In the genomic region with DNA sequence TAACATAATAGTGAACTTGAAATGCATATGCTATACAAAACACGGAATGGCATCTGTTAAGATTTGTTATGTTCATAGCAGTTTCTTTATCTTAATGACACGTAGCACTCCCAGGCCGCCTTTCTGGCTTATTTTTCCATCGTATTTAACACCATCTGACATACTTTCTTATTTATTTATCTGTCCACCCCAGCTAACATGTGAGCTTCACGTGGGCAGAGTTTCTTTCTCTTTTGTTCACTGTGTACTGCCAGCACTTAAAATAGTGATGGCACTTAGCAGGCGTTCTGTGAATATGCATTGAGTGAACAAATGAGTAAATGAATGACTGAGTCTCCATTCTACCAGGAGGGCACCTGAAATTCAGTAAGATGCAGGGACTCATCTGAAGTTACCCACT, we compare ENCODE assay signal across 1 cellular context.
TF ChIP-seq lines count a peak whose summit lies in the region.

No MANE protein-coding gene starts in this region.

TF ChIP-seq in endothelial cell of umbilical vein, 7 proteins besides CTCF, POLR2A, EP300 and RAD21:
- TF ChIP-seq GATA2 (IDR thresholded peaks at IDR 0.05; ENCODE audit: insufficient read depth, insufficient read length, low read depth, low read length) (no peak), FOS (IDR thresholded peaks at IDR 0.05; ENCODE audit: borderline replicate concordance, insufficient read depth, low read length) (no peak), POLR2AphosphoS5 (IDR thresholded peaks at IDR 0.05; ENCODE audit: insufficient read depth, low read depth, low read length) (no peak), MYC (IDR thresholded peaks at IDR 0.05; ENCODE audit: low read depth, low read length) (no peak), EZH2 (IDR thresholded peaks at IDR 0.05; ENCODE audit: borderline replicate concordance, low read depth, low read length, severe bottlenecking) (no peak), JUN (IDR thresholded peaks at IDR 0.05; ENCODE audit: borderline replicate concordance, insufficient read depth, insufficient read length, low read depth) (no peak)
- TF ChIP-seq, protein P1, sequence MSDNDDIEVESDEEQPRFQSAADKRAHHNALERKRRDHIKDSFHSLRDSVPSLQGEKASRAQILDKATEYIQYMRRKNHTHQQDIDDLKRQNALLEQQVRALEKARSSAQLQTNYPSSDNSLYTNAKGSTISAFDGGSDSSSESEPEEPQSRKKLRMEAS (IDR thresholded peaks at IDR 0.05; ENCODE audit: insufficient read depth, insufficient read length): no peak
